2 cellular contexts compared by ENCODE assay signal in genomic region chr2:42975358-42975717, GRCh38.
TF ChIP-seq lines count a peak whose summit lies in the region.

No MANE protein-coding gene starts in this region.

TF ChIP-seq in GM23338, 12 proteins besides CTCF, POLR2A, EP300 and RAD21:
- TF ChIP-seq ETS1 (IDR thresholded peaks at IDR 0.05) (no peak), EZH2 (IDR thresholded peaks at IDR 0.05; ENCODE audit: low read depth, unreplicated experiment) (no peak)
TF ChIP-seq in GM23338: peak in this region for 0.

TF ChIP-seq in GM12878, 131 proteins besides CTCF, POLR2A, EP300 and RAD21 (continued from another document):
- TF ChIP-seq NBN (IDR thresholded peaks at IDR 0.05) (0 out of 2 replicates have a peak, but pooled peaks have one; percentile 3), IKZF1 (conservative IDR thresholded peaks at IDR 0.05) (0 out of 2 replicates have a peak, but pooled peaks have one; percentile 7)
